12 cellular contexts compared by ENCODE assay signal in genomic region chr13:103788061-103788652, GRCh38.
DNase-seq lines count a peak whose midpoint lies in the region; ATAC-seq, FAIRE-seq and TF ChIP-seq lines count a peak whose summit lies in the region.
"Had no signal": no experiment of that assay in that cellular context is flagged by ENCODE, and none has a peak within 500 bp of the region (broad histone marks: within the 10 kb centered on the region; RNA-seq: fewer than 3 reads in every experiment).

No MANE protein-coding gene starts in this region.

- no peaks in the 10 kb centered on the region for H3K4me1 Mint-ChIP-seq in stimulated activated naive B cell treated with anti-CD40 and anti-IgM and Interleukin-4, amounts not matched to agents 10 μg/mL and 1 μg/mL and 100 μg/mL, for 72 hours
- no peaks in the 10 kb centered on the region for H3K4me1 Mint-ChIP-seq in activated CD8-positive, alpha-beta T cell treated with anti-CD3 and anti-CD28 coated beads, Interleukin-2, amount 10 ng/mL, durations not matched to agents 7 days and 5 days (ENCODE audit: low read depth)

- H4K20me1 ChIP-seq in MM.1S (ENCODE audit: insufficient read depth, low read length) (no peaks in the 10 kb centered on the region), GM12878 (ENCODE audit: control insufficient read depth, insufficient read depth) (no peaks in the 10 kb centered on the region)

- SMC1A ChIA-PET in GM12878 (lab: Charles Lee; ENCODE audit: uncharacterized antibody, unreplicated experiment), result interaction anchor here (0.6 to 1.4 kb wide), 5 partner anchors 16 to 602 kb away, joined by 3 to 7 read pairs (median 3); no protein-coding TSS in a partner anchor

- H3K27ac ChIP-seq in MM.1S (ENCODE audit: low read length) (no peak overlapping the region), GM12878 (ENCODE audit: control insufficient read depth, insufficient read depth) (no peak overlapping the region)

- no peaks in the 10 kb centered on the region for H3K9me2 ChIP-seq in MM.1S (replicated peaks; ENCODE audit: insufficient read depth, low read length)

- CTCF ChIA-PET in GM12878 (lab: Yijun Ruan, JAX), result interaction anchor here (1.0 to 2.1 kb wide), 4 partner anchors 599 to 918 kb away, joined by 3 to 9 read pairs (median 6); no protein-coding TSS in a partner anchor
- CTCF ChIA-PET in activated CD8-positive, alpha-beta T cell treated with anti-CD3 and anti-CD28 coated beads, Interleukin-2, amount 10 ng/mL, durations not matched to agents 7 days and 5 days (lab: Charles Lee), result no interaction called here

- no peak overlapping the region for H2AFZ ChIP-seq in MM.1S (ENCODE audit: low read length)
- no peak overlapping the region for H2AFZ ChIP-seq in GM12878 (ENCODE audit: control insufficient read depth, low read depth, low read length)

- H3K9me3 ChIP-seq in MM.1S (replicated peaks; ENCODE audit: insufficient read depth, low read length), result no peaks in the 10 kb centered on the region
- H3K9me3 ChIP-seq in GM12878 (replicated peaks; ENCODE audit: control insufficient read depth, insufficient read depth, low read length), result no peaks in the 10 kb centered on the region

- BruUV-seq in GM12878 (replicated peaks; lab: Mats Ljungman, UMichigan), result no TSS peak

- no peak overlapping the region for H3K4me3 Mint-ChIP-seq in stimulated activated naive B cell treated with anti-CD40 and anti-IgM and Interleukin-4, amounts not matched to agents 10 μg/mL and 1 μg/mL and 100 μg/mL, for 72 hours
- no peak overlapping the region for H3K4me3 Mint-ChIP-seq in activated CD8-positive, alpha-beta T cell treated with anti-CD3 and anti-CD28 coated beads, Interleukin-2, amount 10 ng/mL, durations not matched to agents 7 days and 5 days
- H3K4me3 Mint-ChIP-seq: activated T-helper 1 cell treated with anti-CD3 and anti-CD28 coated beads, Interleukin-12 subunit alpha, Interleukin-12 subunit beta, Interleukin-2, Interleukin-4 antibody, amounts not matched to agents 30 ng/mL and 10 ng/mL and 1 ng/mL, durations not matched to agents 14 hours and 24 hours and 36 hours had no signal

- no peak overlapping the region for H3K27ac Mint-ChIP-seq in stimulated activated naive B cell treated with anti-CD40 and anti-IgM and Interleukin-4, amounts not matched to agents 10 μg/mL and 1 μg/mL and 100 μg/mL, for 72 hours
- H3K27ac Mint-ChIP-seq in activated CD8-positive, alpha-beta T cell treated with anti-CD3 and anti-CD28 coated beads, Interleukin-2, amount 10 ng/mL, durations not matched to agents 7 days and 5 days, result no peak overlapping the region
- H3K27ac Mint-ChIP-seq: activated T-helper 1 cell treated with anti-CD3 and anti-CD28 coated beads, Interleukin-12 subunit alpha, Interleukin-12 subunit beta, Interleukin-2, Interleukin-4 antibody, amounts not matched to agents 30 ng/mL and 10 ng/mL and 1 ng/mL, durations not matched to agents 14 hours and 24 hours and 36 hours had no signal

- H3K27me3 Mint-ChIP-seq in stimulated activated naive B cell treated with anti-CD40 and anti-IgM and Interleukin-4, amounts not matched to agents 10 μg/mL and 1 μg/mL and 100 μg/mL, for 72 hours, result no peaks in the 10 kb centered on the region
- no peaks in the 10 kb centered on the region for H3K27me3 Mint-ChIP-seq in activated CD8-positive, alpha-beta T cell treated with anti-CD3 and anti-CD28 coated beads, Interleukin-2, amount 10 ng/mL, durations not matched to agents 7 days and 5 days (ENCODE audit: low read depth)

- H3K4me1 ChIP-seq in MM.1S (ENCODE audit: low read length), result no peaks in the 10 kb centered on the region
- no peaks in the 10 kb centered on the region for H3K4me1 ChIP-seq in GM12878 (ENCODE audit: control insufficient read depth, insufficient read depth, low read length)

- no peak for TF ChIP-seq POLR2A in GM12878 (IDR thresholded peaks at IDR 0.05; ENCODE audit: low read depth, low read length)

- POLR2A ChIA-PET in GM12878 (lab: Charles Lee), result no interaction called here
- POLR2A ChIA-PET in activated CD8-positive, alpha-beta T cell treated with anti-CD3 and anti-CD28 coated beads, Interleukin-2, amount 10 ng/mL, durations not matched to agents 7 days and 5 days (lab: Charles Lee), result no interaction called here

- ATAC-seq in GM12878, result peak; percentile 34; the same call in 1 of the 3 replicates
- no peak for ATAC-seq in stimulated activated naive B cell treated with anti-CD40 and anti-IgM and Interleukin-4, amounts not matched to agents 10 μg/mL and 1 μg/mL and 100 μg/mL, for 72 hours (replicated peaks)
- ATAC-seq in activated CD8-positive, alpha-beta T cell treated with anti-CD3 and anti-CD28 coated beads, Interleukin-2, amount 10 ng/mL, durations not matched to agents 7 days and 5 days, result no peak
- ATAC-seq: activated CD4-positive, CD25-positive, alpha-beta regulatory T cell treated with anti-CD3 and anti-CD28 coated beads, Interleukin-2, amount 50 U/mL, for 24 hours had no signal

- H3K36me3 Mint-ChIP-seq in stimulated activated naive B cell treated with anti-CD40 and anti-IgM and Interleukin-4, amounts not matched to agents 10 μg/mL and 1 μg/mL and 100 μg/mL, for 72 hours, result no peaks in the 10 kb centered on the region
- H3K36me3 Mint-ChIP-seq in activated CD8-positive, alpha-beta T cell treated with anti-CD3 and anti-CD28 coated beads, Interleukin-2, amount 10 ng/mL, durations not matched to agents 7 days and 5 days (ENCODE audit: low read depth), result no peaks in the 10 kb centered on the region

- H3K27me3 ChIP-seq in MM.1S (replicated peaks; ENCODE audit: insufficient read depth, low read length) (no peaks in the 10 kb centered on the region), GM12878 (replicated peaks in 1 of 2; ENCODE audit: control insufficient read depth in 2 of 2, insufficient read depth in 2 of 2, low read length in 1 of 2) (no peaks in the 10 kb centered on the region)

- in situ Hi-C loops in GM12878 (cut with MboI), result no loop called here

- H3K9ac ChIP-seq in MM.1S (ENCODE audit: low read length) (no peak overlapping the region), GM12878 (ENCODE audit: control insufficient read depth, insufficient read depth, low read length) (no peak overlapping the region)

- RAD21 ChIA-PET in GM12878 (lab: Charles Lee; ENCODE audit: unreplicated experiment), result no interaction called here

- WGBS in GM12878 (ENCODE audit: insufficient coverage, insufficient replicate concordance, low lambda C conversion rate, missing lambda C conversion rate), result 3% methylated on average over 2 of the region's 2 CpGs

- intact Hi-C loops in GM12878 (cut with micrococcal nuclease; ENCODE audit: unreplicated experiment), result loop anchor here (10.0 kb wide), 1 partner anchor 593 kb away; no protein-coding TSS in a partner anchor

- H3K79me2 ChIP-seq in MM.1S (ENCODE audit: low read length) (no peaks in the 10 kb centered on the region), GM12878 (ENCODE audit: control insufficient read depth, insufficient read depth, low read length) (no peaks in the 10 kb centered on the region)

- TF ChIP-seq RAD21 in GM12878 (IDR thresholded peaks at IDR 0.05; ENCODE audit: insufficient read depth, low read depth, low read length), result peak; percentile 20; the same call in 1 of the 2 replicates

- no peak for FAIRE-seq in GM12878 (lab: Jason Lieb, UNC)

- TF ChIP-seq EP300 in GM12878 (IDR thresholded peaks at IDR 0.05; ENCODE audit: borderline replicate concordance in 1 of 2, control insufficient read depth in 1 of 2, low read depth in 2 of 2, low read length in 2 of 2), result no peak

- H3K9me3 Mint-ChIP-seq in stimulated activated naive B cell treated with anti-CD40 and anti-IgM and Interleukin-4, amounts not matched to agents 10 μg/mL and 1 μg/mL and 100 μg/mL, for 72 hours, result peaks cover 3% of the 10 kb centered on the region in 2 donors
- H3K9me3 Mint-ChIP-seq in activated CD8-positive, alpha-beta T cell treated with anti-CD3 and anti-CD28 coated beads, Interleukin-2, amount 10 ng/mL, durations not matched to agents 7 days and 5 days (ENCODE audit: insufficient read depth), result peaks cover 5% of the 10 kb centered on the region
- H3K9me3 Mint-ChIP-seq: activated T-helper 1 cell treated with anti-CD3 and anti-CD28 coated beads, Interleukin-12 subunit alpha, Interleukin-12 subunit beta, Interleukin-2, Interleukin-4 antibody, amounts not matched to agents 30 ng/mL and 10 ng/mL and 1 ng/mL, durations not matched to agents 14 hours and 24 hours and 36 hours had no signal

- H3F3A ChIP-seq in MM.1S (ENCODE audit: insufficient read depth, low read length), result no peaks in the 10 kb centered on the region

- peak; percentile 37; the same call in 1 of the 3 replicates for TF ChIP-seq CTCF in GM12872 (IDR thresholded peaks at IDR 0.05; ENCODE audit: insufficient read depth, low read depth, low read length)
- peak; percentile 16 for TF ChIP-seq CTCF in MM.1S (IDR thresholded peaks at IDR 0.05; ENCODE audit: low read length)
- TF ChIP-seq CTCF in GM12878 (IDR thresholded peaks at IDR 0.05 in 2 of 3, conservative IDR thresholded peaks at IDR 0.05 in 1 of 3; ENCODE audit: control insufficient read depth in 2 of 3, extremely low read depth in 1 of 3, insufficient read depth in 1 of 3, low read depth in 3 of 3, low read length in 3 of 3), result peak in 2 of 3 experiments; percentile 5 to 15; a peak in 2 of 6 replicates

- H3K4me2 ChIP-seq in MM.1S (ENCODE audit: low read depth, low read length), result no peak overlapping the region
- no peak overlapping the region for H3K4me2 ChIP-seq in GM12878 (ENCODE audit: control insufficient read depth, insufficient read depth)

- DNase-seq in MM.1S (no peak), GM12878 (ENCODE audit: low read depth, low spot score) (no peak), kidney tubule cell (ENCODE audit: low spot score) (peak; percentile 11), NOMO-1 treated with DMSO at 0.1 percent for 48 hours (lab: John Stamatoyannopoulos, UW; ENCODE audit: unreplicated experiment) (no peak), nucleus accumbens (lab: John Stamatoyannopoulos, UW) (no peak)
- DNase-seq in stimulated activated naive B cell treated with anti-CD40 and anti-IgM and Interleukin-4, amounts not matched to agents 10 μg/mL and 1 μg/mL and 100 μg/mL, for 72 hours, result no peak
- no peak for DNase-seq in activated CD8-positive, alpha-beta T cell treated with anti-CD3 and anti-CD28 coated beads, Interleukin-2, amount 10 ng/mL, durations not matched to agents 7 days and 5 days
- DNase-seq: cerebellar nuclear complex, NCI-H1436 treated with DMSO at 0.1 percent for 48 hours had no signal

- H3K36me3 ChIP-seq in MM.1S (replicated peaks; ENCODE audit: insufficient read depth, low read length) (no peaks in the 10 kb centered on the region), GM12878 (ENCODE audit: control insufficient read depth in 2 of 2, insufficient read depth in 2 of 2, low read length in 1 of 2) (no peaks in the 10 kb centered on the region)

- H3K4me3 ChIP-seq in MM.1S (ENCODE audit: low read length) (no peak overlapping the region), GM12878 (no peak overlapping the region)

TF ChIP-seq in GM12878, 131 proteins besides CTCF, POLR2A, EP300 and RAD21:
- TF ChIP-seq SMC3 (IDR thresholded peaks at IDR 0.05; ENCODE audit: borderline replicate concordance, low read length), result 0 out of 2 replicates have a peak, but pooled peaks have one; percentile 19
- no peak for TF ChIP-seq ZNF274 (IDR thresholded peaks at IDR 0.05; ENCODE audit: insufficient read depth, insufficient read length)
